In the genomic region with DNA sequence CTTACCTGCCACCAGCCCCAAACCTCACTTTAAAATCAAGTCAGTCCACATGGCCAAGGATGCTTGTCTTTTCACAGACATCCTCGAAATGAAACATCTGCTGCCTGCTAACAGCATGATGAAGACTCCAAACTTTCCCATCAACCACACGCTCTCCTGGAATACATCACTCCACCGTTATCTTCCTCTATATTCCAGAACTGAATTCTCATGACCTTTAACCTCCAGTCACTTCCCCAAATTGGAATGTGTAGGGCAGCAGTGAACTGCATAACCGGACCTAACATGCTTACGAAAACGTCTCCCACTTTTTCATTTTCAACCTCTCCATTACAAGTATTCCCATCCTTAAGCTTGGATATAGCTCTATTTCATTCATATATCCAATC, we compare ENCODE assay signal across 10 cellular contexts. TPM values are rescaled to one million over a fixed set of nuclear protein-coding genes. Genes with fewer than 3 reads are reported as not detected.
A peak's percentile ranks its signal among the peaks of the same experiment; 100 is the strongest.
DNase-seq lines count a peak whose midpoint lies in the region; ATAC-seq, FAIRE-seq and TF ChIP-seq lines count a peak whose summit lies in the region.
"Had no signal": no experiment of that assay in that cellular context is flagged by ENCODE, and none has a peak within 500 bp of the region (broad histone marks: within the 10 kb centered on the region; RNA-seq: fewer than 3 reads in every experiment).

No MANE protein-coding gene starts in this region.

- ATAC-seq in effector memory CD8-positive, alpha-beta T cell (replicated peaks) = no peak
- ATAC-seq in HG03342 (IDR thresholded peaks at IDR 0.05; ENCODE audit: unreplicated experiment) = no peak

- peak overlapping the region; percentile 40 for H3K4me2 ChIP-seq in parathyroid adenoma (ENCODE audit: low read length)

- no peaks in the 10 kb centered on the region for H3K36me3 Mint-ChIP-seq in effector memory CD8-positive, alpha-beta T cell (ENCODE audit: insufficient read depth)

- no peak for FAIRE-seq in frontal cortex (lab: Jason Lieb, UNC)

- no peaks in the 10 kb centered on the region for H3K27me3 Mint-ChIP-seq in effector memory CD8-positive, alpha-beta T cell

- H3K27ac Mint-ChIP-seq in effector memory CD8-positive, alpha-beta T cell = peak overlapping the region in 1 of 2 donors; percentile 45

- H3K4me3 Mint-ChIP-seq in effector memory CD8-positive, alpha-beta T cell = peak overlapping the region; percentile 84 to 89

- H3K9ac ChIP-seq in NT2/D1 (ENCODE audit: insufficient read length, low read depth) = no peak overlapping the region
- no peak overlapping the region for H3K9ac ChIP-seq in parathyroid adenoma

- H3K79me2 ChIP-seq in parathyroid adenoma = no peaks in the 10 kb centered on the region

- peaks cover 2% of the 10 kb centered on the region for H3K4me1 ChIP-seq in NT2/D1 (ENCODE audit: insufficient read depth, insufficient read length)
- no peaks in the 10 kb centered on the region for H3K4me1 ChIP-seq in parathyroid adenoma
- H3K4me1 ChIP-seq: SJSA1 had no signal

- H3K9me3 ChIP-seq in NT2/D1 (ENCODE audit: insufficient read depth, low read length) (no peaks in the 10 kb centered on the region), parathyroid adenoma (ENCODE audit: control insufficient read depth, low read length) (no peaks in the 10 kb centered on the region)
- H3K9me3 ChIP-seq: SJSA1 had no signal

- H3K27ac ChIP-seq in parathyroid adenoma = peak overlapping the region; percentile 39
- H3K27ac ChIP-seq: SJSA1 had no signal

- H3K9me3 Mint-ChIP-seq in effector memory CD8-positive, alpha-beta T cell = no peaks in the 10 kb centered on the region

- H3K36me3 ChIP-seq in NT2/D1 (ENCODE audit: insufficient read depth, insufficient read length, low read length) = no peaks in the 10 kb centered on the region
- no peaks in the 10 kb centered on the region for H3K36me3 ChIP-seq in parathyroid adenoma (ENCODE audit: control insufficient read depth, insufficient read depth, low read length)
- H3K36me3 ChIP-seq: SJSA1 had no signal

- peaks cover 8 to 9% of the 10 kb centered on the region in 2 donors for H3K4me1 Mint-ChIP-seq in effector memory CD8-positive, alpha-beta T cell (ENCODE audit: low read depth in 2 of 2)

- peak overlapping the region; percentile 86 for H2AFZ ChIP-seq in parathyroid adenoma

- H3K4me3 ChIP-seq in NT2/D1 (ENCODE audit: insufficient read length, low read depth) (peak overlapping the region; percentile 54), parathyroid adenoma (ENCODE audit: low read depth, low read length) (peak overlapping the region; percentile 4)
- H3K4me3 ChIP-seq: SJSA1 had no signal

- DNase-seq in EL (peak; percentile 34), NT2/D1 (ENCODE audit: low read depth, low spot score) (no peak), SKM-1 treated with dmso at 0.1 percent for 144 hours (lab: John Stamatoyannopoulos, UW; ENCODE audit: unreplicated experiment) (no peak), frontal cortex (ENCODE audit: low spot score in 2 of 2) (no peak), OCI-M1 (lab: John Stamatoyannopoulos, UW) (no peak)
- DNase-seq in effector memory CD8-positive, alpha-beta T cell = no peak
- DNase-seq: GOT3 had no signal

- H3K27me3 ChIP-seq in NT2/D1 (ENCODE audit: insufficient read depth, insufficient read length) (no peaks in the 10 kb centered on the region), parathyroid adenoma (ENCODE audit: control insufficient read depth, insufficient read depth, low read length) (no peaks in the 10 kb centered on the region)
- H3K27me3 ChIP-seq: SJSA1 had no signal

- no peak for TF ChIP-seq CTCF in parathyroid adenoma (IDR thresholded peaks at IDR 0.05)

RNA-seq across cellular contexts. Expression of a gene that starts 30.7 kb away (rescaled TPM):
- 12.2 TPM for total RNA-seq in frontal cortex

RNA-seq across cellular contexts. Expression of a gene that starts 47.3 kb away (rescaled TPM):
- total RNA-seq in frontal cortex = 4.5 TPM
